In genomic region chr3:140941434-140942220, GRCh38 we compare ENCODE assay signal across 8 cellular contexts. TPM values are rescaled to one million over a fixed set of nuclear protein-coding genes. Genes with fewer than 3 reads are reported as not detected.
DNase-seq lines count a peak whose midpoint lies in the region; ATAC-seq, FAIRE-seq and TF ChIP-seq lines count a peak whose summit lies in the region.

Gene SLC25A36, plus strand, starts transcription at chr3:140941836. Its CDS starts 219 bp downstream, at chr3:140942055.

- peak within 1 kb of the TSS; percentile 96 to 97 for H3K27ac ChIP-seq in kidney (ENCODE audit: low read depth in 2 of 2, low read length in 2 of 2)

- peak; percentile 87 for TF ChIP-seq POLR2A in GM19099 (IDR thresholded peaks at IDR 0.05; ENCODE audit: extremely low read depth, insufficient read length, low read depth)

- peak within 1 kb of the TSS; percentile 75 to 92 for H3K9ac ChIP-seq in kidney (ENCODE audit: low read length in 2 of 2)

- peak within 1 kb of the TSS; percentile 79 to 83 for H3K4me3 ChIP-seq in kidney (ENCODE audit: low read length in 2 of 2)

- FAIRE-seq in kidney (lab: Jason Lieb, UNC), result peak; percentile 80

- peaks cover 0 to 23% of the 10 kb centered on the region in 2 donors for H3K4me1 ChIP-seq in kidney (ENCODE audit: control insufficient read depth in 1 of 2, insufficient read depth in 1 of 2, low read depth in 1 of 2, low read length in 2 of 2)

- peak; percentile 95 for DNase-seq in AG20443 (ENCODE audit: low spot score)
- DNase-seq in NCI-H510A (lab: John Stamatoyannopoulos, UW), result peak; percentile 94
- DNase-seq in activated CD4-positive, alpha-beta T cell treated with anti-CD3 and anti-CD28 coated beads for 1 hour, result peak; percentile 92
- DNase-seq in cerebellum (ENCODE audit: low spot score), result peak; percentile 92
- DNase-seq in kidney, result peak; percentile 99
- peak; percentile 98 for DNase-seq in stimulated activated CD4-positive, alpha-beta T cell treated with anti-CD3 and anti-CD28 coated beads, Interleukin-15, amount 100 ng/mL, for 24 hours

- peak; percentile 94 for ATAC-seq in HG03432 (IDR thresholded peaks at IDR 0.05; ENCODE audit: unreplicated experiment)

- intact Hi-C loops in kidney (cut with DNase I), result no loop called here

- no peaks in the 10 kb centered on the region for H3K9me3 ChIP-seq in kidney (ENCODE audit: control insufficient read depth in 1 of 2, low read length in 2 of 2)

- no peaks in the 10 kb centered on the region for H3K36me3 ChIP-seq in kidney (ENCODE audit: control insufficient read depth in 1 of 2, insufficient read depth in 2 of 2, low read length in 2 of 2)

- peak; percentile 13 for TF ChIP-seq CTCF in kidney (IDR thresholded peaks at IDR 0.05; ENCODE audit: borderline replicate concordance, extremely low read depth, insufficient read depth)

RNA-seq across cellular contexts. Expression of gene SLC25A36, which starts in this region (rescaled TPM):
- total RNA-seq in cerebellum, result 187 TPM
- total RNA-seq in kidney, result 78.1 TPM
- 20.0 TPM for polyA plus RNA-seq in kidney (ENCODE audit: insufficient read depth, low read depth, low replicate concordance)

Comparison
In these comparisons a context has a peak if more than half of its experiments do, and no peak if none do; other contexts are left out.
1. Peak in every context shown above with its lines: DNase-seq, ATAC-seq, H3K4me3 ChIP-seq and H3K27ac ChIP-seq.